10 cellular contexts compared by ENCODE assay signal in the genomic region with DNA sequence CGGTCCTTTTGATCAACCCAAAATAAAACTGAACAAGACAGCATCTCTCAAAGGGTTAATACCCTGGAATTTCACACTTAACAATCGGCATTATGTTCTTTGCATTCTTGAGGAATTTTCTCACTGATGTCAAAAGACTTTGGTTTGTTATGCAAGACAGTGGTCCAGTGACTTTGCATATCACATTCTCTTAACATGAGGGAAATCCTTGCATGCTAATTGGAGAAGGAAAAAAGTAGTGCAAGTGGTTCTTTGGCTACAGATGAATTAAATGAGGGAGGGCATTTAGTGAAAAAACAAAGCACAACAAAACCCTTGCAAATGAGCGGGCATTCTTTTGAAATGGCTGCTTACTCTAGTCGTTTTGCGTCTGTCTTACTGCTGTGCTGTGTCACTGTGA.
DNase-seq lines count a peak whose midpoint lies in the region; TF ChIP-seq lines count a peak whose summit lies in the region.
"Had no signal": no experiment of that assay in that cellular context is flagged by ENCODE, and none has a peak within 500 bp of the region (broad histone marks: within the 10 kb centered on the region; RNA-seq: fewer than 3 reads in every experiment).

No MANE protein-coding gene starts in this region.

- POLR2A ChIA-PET in AG04449 (lab: Yijun Ruan, JAX) = no interaction called here

- CTCF ChIA-PET in AG04449 (lab: Yijun Ruan, JAX) = no interaction called here

- WGBS in mesendoderm (ENCODE audit: extremely low coverage, insufficient coverage, low lambda C conversion rate) = no CpG with 5 or more reads among the region's 5 CpGs

- no peak overlapping the region for H2AK5ac ChIP-seq in mesendoderm (ENCODE audit: low read length)

- intact Hi-C loops in dorsolateral prefrontal cortex (cut with DNase I) = loop anchor here (5.0 kb wide), 2 partner anchors 71 to 179 kb away; no protein-coding TSS in a partner anchor

- peak overlapping the region; percentile 42 for H3K18ac ChIP-seq in mesendoderm (ENCODE audit: low read length)

- peaks cover 11% of the 10 kb centered on the region for H3K9me3 ChIP-seq in HUES6 (ENCODE audit: control insufficient read depth, insufficient read depth, low read depth, low read length)
- H3K9me3 ChIP-seq: BLaER1 had no signal

- no peaks in the 10 kb centered on the region for H3K79me2 ChIP-seq in mesendoderm (ENCODE audit: control insufficient read depth, insufficient read depth, low read length)

- H4K8ac ChIP-seq in mesendoderm (ENCODE audit: low read depth, low read length) = no peak overlapping the region

- H3K27ac ChIP-seq in HUES6 (ENCODE audit: low read depth, low read length) = peak overlapping the region; percentile 89
- H3K27ac ChIP-seq in dorsolateral prefrontal cortex = peak overlapping the region in 55 of 59 donors; percentile 7 to 89 (median 77)
- H3K27ac ChIP-seq in mesendoderm (ENCODE audit: low read depth, low read length) = no peak overlapping the region
- H3K27ac ChIP-seq: BLaER1 had no signal

- H2BK120ac ChIP-seq in mesendoderm (ENCODE audit: low read depth, low read length) = peak overlapping the region; percentile 96

- no peak overlapping the region for H2BK5ac ChIP-seq in mesendoderm (ENCODE audit: low read length)

- TF ChIP-seq CTCF in AG04449 (IDR thresholded peaks at IDR 0.05; ENCODE audit: insufficient read depth, low read length, missing control alignments) = no peak
- no peak for TF ChIP-seq CTCF in dorsolateral prefrontal cortex (IDR thresholded peaks at IDR 0.05 in 54 of 56, conservative IDR thresholded peaks at IDR 0.05 in 2 of 56; ENCODE audit: low read depth in 1 of 56, partially characterized antibody in 56 of 56)

- H2BK15ac ChIP-seq in mesendoderm (replicated peaks; ENCODE audit: low read depth) = no peak overlapping the region

- H3K23ac ChIP-seq in mesendoderm (ENCODE audit: low read length) = no peak overlapping the region

- in situ Hi-C loops in KBM-7 (cut with MboI; ENCODE audit: low pct_unique_long_range_greater_than_20kb, low sequenced_read_pairs) = no loop called here

- no peaks in the 10 kb centered on the region for H3K79me1 ChIP-seq in mesendoderm (ENCODE audit: low read length)

- H3K36me3 ChIP-seq in HUES6 (ENCODE audit: control insufficient read depth, insufficient read depth, low read length) (no peaks in the 10 kb centered on the region), mesendoderm (ENCODE audit: control insufficient read depth, insufficient read depth, low read length) (no peaks in the 10 kb centered on the region)
- H3K36me3 ChIP-seq: BLaER1 had no signal

- no peaks in the 10 kb centered on the region for H3K27me3 ChIP-seq in HUES6 (ENCODE audit: control insufficient read depth, insufficient read depth, low read length)
- no peaks in the 10 kb centered on the region for H3K27me3 ChIP-seq in dorsolateral prefrontal cortex
- no peaks in the 10 kb centered on the region for H3K27me3 ChIP-seq in mesendoderm (ENCODE audit: insufficient read depth, low read length, poor library complexity)
- H3K27me3 ChIP-seq: BLaER1 had no signal

- DNase-seq in AG04449 (ENCODE audit: low read depth, low spot score) (peak; percentile 9), dorsolateral prefrontal cortex (no peak), mesendoderm (peak; percentile 99), NCI-H2029 (lab: John Stamatoyannopoulos, UW) (no peak), KBM-7 (no peak), DMS79 treated with DMSO at 0.1 percent for 48 hours (lab: John Stamatoyannopoulos, UW) (no peak), NCI-H748 (lab: John Stamatoyannopoulos, UW; ENCODE audit: unreplicated experiment) (no peak)
- DNase-seq: NCI-H510A treated with DMSO at 0.1 percent for 48 hours had no signal

- no peak overlapping the region for H3K56ac ChIP-seq in mesendoderm (ENCODE audit: low read length)

- no peak overlapping the region for H3K4me2 ChIP-seq in mesendoderm (ENCODE audit: low read length)
- H3K4me2 ChIP-seq: BLaER1 had no signal

- no peak overlapping the region for H4K5ac ChIP-seq in mesendoderm (ENCODE audit: low read length)

- peak overlapping the region; percentile 64 for H3K9ac ChIP-seq in HUES6 (ENCODE audit: low read length)
- no peak overlapping the region for H3K9ac ChIP-seq in mesendoderm (ENCODE audit: low read length)
- H3K9ac ChIP-seq: BLaER1 had no signal

- H3K4me1 ChIP-seq in HUES6 (ENCODE audit: control insufficient read depth, insufficient read depth, low read length) = peaks cover 66% of the 10 kb centered on the region
- H3K4me1 ChIP-seq in mesendoderm (ENCODE audit: control insufficient read depth, low read depth, low read length) = peaks cover 7% of the 10 kb centered on the region

- H3K4me3 ChIP-seq in AG04449 (ENCODE audit: low read depth, low read length) = no peak overlapping the region
- peak overlapping the region; percentile 8; the same call in 1 of the 2 replicates for H3K4me3 ChIP-seq in HUES6 (ENCODE audit: low read depth, low read length)
- peak overlapping the region in 4 of 59 donors; percentile 4 to 23 (median 11) for H3K4me3 ChIP-seq in dorsolateral prefrontal cortex
- H3K4me3 ChIP-seq in mesendoderm (ENCODE audit: low read length) = no peak overlapping the region
- H3K4me3 ChIP-seq: BLaER1 had no signal

- no peak overlapping the region for H3K4ac ChIP-seq in mesendoderm (ENCODE audit: low read depth, low read length)

Comparison
In these comparisons a context has a peak if more than half of its experiments do, and no peak if none do; other contexts are left out.
1. DNase-seq: peak in AG04449 (single experiment) and mesendoderm (single experiment); none in dorsolateral prefrontal cortex (0 of 10), NCI-H2029 (single experiment), KBM-7 (single experiment), DMS79 treated with DMSO at 0.1 percent for 48 hours (single experiment) and NCI-H748 (single experiment).